ENCODE assay signal across 8 cellular contexts in the genomic region with DNA sequence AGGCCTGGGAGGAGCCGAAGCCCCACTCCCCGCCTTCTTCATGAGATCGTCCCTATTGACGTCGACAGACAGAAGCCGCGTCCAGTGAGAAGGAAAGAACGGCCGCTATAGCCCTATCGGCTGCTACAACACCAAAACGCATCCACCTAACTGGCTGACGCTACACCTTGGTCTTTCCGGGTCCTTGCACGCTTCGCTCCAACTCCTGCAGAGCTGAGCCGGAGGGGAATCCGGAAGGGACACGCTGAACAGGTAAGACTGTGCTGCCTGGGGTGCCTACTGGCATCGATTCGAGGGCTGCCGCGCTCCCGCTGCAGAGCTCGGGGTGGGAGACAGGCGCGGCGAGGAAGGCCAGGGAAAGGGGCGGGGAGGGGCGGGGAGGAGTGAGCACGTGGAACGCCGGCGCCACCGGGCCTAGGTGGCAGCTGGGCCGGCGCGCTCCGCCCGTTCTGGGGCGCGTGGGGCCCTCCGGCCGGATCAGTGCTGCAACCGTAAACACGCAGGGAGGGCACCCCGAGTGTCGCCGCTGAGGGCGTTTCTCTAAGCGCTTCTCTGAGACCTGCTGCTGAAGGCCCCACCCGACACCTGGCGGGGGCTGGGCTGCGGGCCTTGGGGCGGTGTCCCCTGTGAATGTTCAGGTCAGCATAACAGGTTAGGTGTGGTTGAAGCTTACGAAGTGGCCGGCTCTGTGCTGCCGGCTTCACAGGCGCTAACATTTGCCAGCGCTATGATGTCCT. TPM values are rescaled to one million over a fixed set of nuclear protein-coding genes. Genes with fewer than 3 reads are reported as not detected.
DNase-seq lines count a peak whose midpoint lies in the region; ATAC-seq and TF ChIP-seq lines count a peak whose summit lies in the region.

A gene with protein sequence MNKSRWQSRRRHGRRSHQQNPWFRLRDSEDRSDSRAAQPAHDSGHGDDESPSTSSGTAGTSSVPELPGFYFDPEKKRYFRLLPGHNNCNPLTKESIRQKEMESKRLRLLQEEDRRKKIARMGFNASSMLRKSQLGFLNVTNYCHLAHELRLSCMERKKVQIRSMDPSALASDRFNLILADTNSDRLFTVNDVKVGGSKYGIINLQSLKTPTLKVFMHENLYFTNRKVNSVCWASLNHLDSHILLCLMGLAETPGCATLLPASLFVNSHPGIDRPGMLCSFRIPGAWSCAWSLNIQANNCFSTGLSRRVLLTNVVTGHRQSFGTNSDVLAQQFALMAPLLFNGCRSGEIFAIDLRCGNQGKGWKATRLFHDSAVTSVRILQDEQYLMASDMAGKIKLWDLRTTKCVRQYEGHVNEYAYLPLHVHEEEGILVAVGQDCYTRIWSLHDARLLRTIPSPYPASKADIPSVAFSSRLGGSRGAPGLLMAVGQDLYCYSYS (plus strand): TSS at position 173 of the 737 bp plus-strand sequence. CDS start 11,515 bp downstream, outside the sequence.

- CTCF ChIA-PET in WTC11 (lab: Charles Lee), result interaction anchor here (1.0 to 1.5 kb wide), 2 partner anchors 22 to 412 kb away, joined by 4 to 8 read pairs; no protein-coding TSS in a partner anchor

- H4K20me1 ChIP-seq in smooth muscle cell (ENCODE audit: low read depth), result no peaks in the 10 kb centered on the region

- H3K4me3 Mint-ChIP-seq in WTC11, result peak within 1 kb of the TSS; percentile 87

- TF ChIP-seq CTCF in AG09309 (IDR thresholded peaks at IDR 0.05; ENCODE audit: control insufficient read depth, insufficient read depth, low read depth, low read length, missing control alignments) (no peak), WTC11 (IDR thresholded peaks at IDR 0.05) (no peak), smooth muscle cell (IDR thresholded peaks at IDR 0.05; ENCODE audit: borderline replicate concordance, insufficient read depth, poor library complexity, severe bottlenecking) (no peak)

- H3K9ac ChIP-seq in smooth muscle cell (ENCODE audit: low read depth), result peak within 1 kb of the TSS; percentile 65

- no peaks in the 10 kb centered on the region for H3K9me3 ChIP-seq in smooth muscle cell (replicated peaks; ENCODE audit: low read depth)

- H3K4me1 Mint-ChIP-seq in WTC11, result peaks cover 19% of the 10 kb centered on the region

- DNase-seq in AG09309 (ENCODE audit: low read depth) (peak; percentile 86), NCI-H345 (lab: John Stamatoyannopoulos, UW) (peak; percentile 98), WTC11 (ENCODE audit: low spot score) (peak; percentile 96), caudate nucleus (lab: John Stamatoyannopoulos, UW) (peak; percentile 52 to 98 (median 91)), iPS-NIHi7 (ENCODE audit: extremely low spot score) (peak; percentile 99), smooth muscle cell (lab: John Stamatoyannopoulos, UW; ENCODE audit: unreplicated experiment) (peak; percentile 87)

- H2AFZ ChIP-seq in smooth muscle cell (ENCODE audit: low read depth), result peak within 1 kb of the TSS; percentile 95

- POLR2A ChIA-PET in WTC11 (lab: Charles Lee), result interaction anchor here (0.5 to 1.4 kb wide), 3 partner anchors 132 to 470 kb away, joined by 3 to 7 read pairs (median 3); partner anchors contain the start of gene RBM25

- H3K27ac Mint-ChIP-seq in WTC11, result peak within 1 kb of the TSS; percentile 70

- peaks cover 20% of the 10 kb centered on the region for H3K27me3 Mint-ChIP-seq in WTC11 (ENCODE audit: low read depth)

- H3K27me3 ChIP-seq in smooth muscle cell (ENCODE audit: low read depth), result no peaks in the 10 kb centered on the region

- H3F3A ChIP-seq in smooth muscle cell (ENCODE audit: low read depth), result no peaks in the 10 kb centered on the region

- H3K79me2 ChIP-seq in smooth muscle cell (ENCODE audit: low read depth), result peaks cover 14% of the 10 kb centered on the region

- ATAC-seq in GM19023 (IDR thresholded peaks at IDR 0.05; ENCODE audit: unreplicated experiment), result peak; percentile 95
- ATAC-seq in HG03280 (IDR thresholded peaks at IDR 0.05; ENCODE audit: unreplicated experiment), result peak; percentile 97
- ATAC-seq in WTC11, result peak; percentile 98

- H3K9me3 Mint-ChIP-seq in WTC11, result no peaks in the 10 kb centered on the region

- peak within 1 kb of the TSS; percentile 94 for H3K4me2 ChIP-seq in smooth muscle cell

- H3K36me3 ChIP-seq in smooth muscle cell (ENCODE audit: low read depth), result no peaks in the 10 kb centered on the region

- H3K4me1 ChIP-seq in smooth muscle cell (ENCODE audit: low read depth), result peaks cover 4% of the 10 kb centered on the region

- WGBS in smooth muscle cell (ENCODE audit: low lambda C conversion rate), result under 1% methylated on average over 37 of the region's 59 CpGs

- H3K27ac ChIP-seq in caudate nucleus (ENCODE audit: low read depth, low read length) (no peak within 1 kb of the TSS), smooth muscle cell (ENCODE audit: low read depth) (peak within 1 kb of the TSS; percentile 79)

- H3K36me3 Mint-ChIP-seq in WTC11, result no peaks in the 10 kb centered on the region

- H3K4me3 ChIP-seq in AG09309 (ENCODE audit: control insufficient read depth, low read depth, low read length) (peak within 1 kb of the TSS; percentile 68), smooth muscle cell (peak within 1 kb of the TSS; percentile 88)

TF ChIP-seq in WTC11, 78 proteins besides CTCF, POLR2A, EP300 and RAD21 (continues in another document):
- no peak for TF ChIP-seq CREM (CRISPR knock-in tag; IDR thresholded peaks at IDR 0.05)
- TF ChIP-seq OVOL2 (CRISPR knock-in tag; IDR thresholded peaks at IDR 0.05; ENCODE audit: borderline replicate concordance), result no peak
- TF ChIP-seq, protein P1, sequence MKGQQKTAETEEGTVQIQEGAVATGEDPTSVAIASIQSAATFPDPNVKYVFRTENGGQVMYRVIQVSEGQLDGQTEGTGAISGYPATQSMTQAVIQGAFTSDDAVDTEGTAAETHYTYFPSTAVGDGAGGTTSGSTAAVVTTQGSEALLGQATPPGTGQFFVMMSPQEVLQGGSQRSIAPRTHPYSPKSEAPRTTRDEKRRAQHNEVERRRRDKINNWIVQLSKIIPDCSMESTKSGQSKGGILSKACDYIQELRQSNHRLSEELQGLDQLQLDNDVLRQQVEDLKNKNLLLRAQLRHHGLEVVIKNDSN (CRISPR knock-in tag; IDR thresholded peaks at IDR 0.05), result no peak; the same call in 1 of the 2 replicates
- TF ChIP-seq ESRRA (CRISPR knock-in tag; IDR thresholded peaks at IDR 0.05; ENCODE audit: borderline replicate concordance), result no peak
- TF ChIP-seq RELA (CRISPR knock-in tag; IDR thresholded peaks at IDR 0.05; ENCODE audit: borderline replicate concordance), result no peak
- TF ChIP-seq SOX15 (CRISPR knock-in tag; IDR thresholded peaks at IDR 0.05), result no peak
- TF ChIP-seq ZNF121 (CRISPR knock-in tag; IDR thresholded peaks at IDR 0.05), result no peak
- TF ChIP-seq GRHL2 (CRISPR knock-in tag; IDR thresholded peaks at IDR 0.05; ENCODE audit: insufficient replicate concordance, severe bottlenecking), result no peak
- TF ChIP-seq, protein P2, sequence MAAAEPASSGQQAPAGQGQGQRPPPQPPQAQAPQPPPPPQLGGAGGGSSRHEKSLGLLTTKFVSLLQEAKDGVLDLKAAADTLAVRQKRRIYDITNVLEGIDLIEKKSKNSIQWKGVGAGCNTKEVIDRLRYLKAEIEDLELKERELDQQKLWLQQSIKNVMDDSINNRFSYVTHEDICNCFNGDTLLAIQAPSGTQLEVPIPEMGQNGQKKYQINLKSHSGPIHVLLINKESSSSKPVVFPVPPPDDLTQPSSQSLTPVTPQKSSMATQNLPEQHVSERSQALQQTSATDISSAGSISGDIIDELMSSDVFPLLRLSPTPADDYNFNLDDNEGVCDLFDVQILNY (CRISPR knock-in tag; IDR thresholded peaks at IDR 0.05), result no peak
- no peak for TF ChIP-seq GTF2I (CRISPR knock-in tag; conservative IDR thresholded peaks at IDR 0.05)
- TF ChIP-seq FOXJ3 (CRISPR knock-in tag; IDR thresholded peaks at IDR 0.05; ENCODE audit: borderline replicate concordance), result no peak
- no peak for TF ChIP-seq CBFB (CRISPR knock-in tag; IDR thresholded peaks at IDR 0.05; ENCODE audit: low read depth)
- TF ChIP-seq ETV6 (CRISPR knock-in tag; IDR thresholded peaks at IDR 0.05), result no peak
- no peak for TF ChIP-seq ERG (CRISPR knock-in tag; IDR thresholded peaks at IDR 0.05)
- no peak for TF ChIP-seq FOXP4 (CRISPR knock-in tag; IDR thresholded peaks at IDR 0.05)
- TF ChIP-seq MXD4 (CRISPR knock-in tag; IDR thresholded peaks at IDR 0.05; ENCODE audit: borderline replicate concordance), result no peak
- TF ChIP-seq, protein P3, sequence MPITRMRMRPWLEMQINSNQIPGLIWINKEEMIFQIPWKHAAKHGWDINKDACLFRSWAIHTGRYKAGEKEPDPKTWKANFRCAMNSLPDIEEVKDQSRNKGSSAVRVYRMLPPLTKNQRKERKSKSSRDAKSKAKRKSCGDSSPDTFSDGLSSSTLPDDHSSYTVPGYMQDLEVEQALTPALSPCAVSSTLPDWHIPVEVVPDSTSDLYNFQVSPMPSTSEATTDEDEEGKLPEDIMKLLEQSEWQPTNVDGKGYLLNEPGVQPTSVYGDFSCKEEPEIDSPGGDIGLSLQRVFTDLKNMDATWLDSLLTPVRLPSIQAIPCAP (CRISPR knock-in tag; IDR thresholded peaks at IDR 0.05), result no peak

RNA-seq across cellular contexts. Expression of the gene that starts here (rescaled TPM):
- 17.4 to 19.6 TPM (median 18.8 TPM) in 3 replicates for total RNA-seq in WTC11 (2021)
- 9.2 and 13.2 TPM in 2 replicates for total RNA-seq in smooth muscle cell
- 7.6 and 8.2 TPM in 2 replicates for polyA plus RNA-seq in smooth muscle cell
